In genomic region chr5:74648835-74649286, GRCh38 we compare ENCODE assay signal across 8 cellular contexts. TPM values are rescaled to one million over a fixed set of nuclear protein-coding genes. Genes with fewer than 3 reads are reported as not detected.
A peak's percentile ranks its signal among the peaks of the same experiment; 100 is the strongest.
DNase-seq lines count a peak whose midpoint lies in the region; ATAC-seq and TF ChIP-seq lines count a peak whose summit lies in the region.

No MANE protein-coding gene starts in this region.

- DNase-seq in AG08395 (ENCODE audit: low spot score) (peak; percentile 80), GM10248 (ENCODE audit: extremely low spot score) (peak; percentile 65), NCI-H524 (lab: John Stamatoyannopoulos, UW) (peak; percentile 35 to 59), heart left ventricle (peak in 1 of 5 donors; percentile 35), putamen (ENCODE audit: low spot score) (peak; percentile 63), cortex of kidney (lab: John Stamatoyannopoulos, UW) (no peak)
- DNase-seq in activated T-helper 2 cell treated with anti-CD3 and anti-CD28 coated beads, Interferon-gamma antibody, Interleukin-2, Interleukin-4, amounts not matched to agents 10 μg/mL and 5 μg/mL and 100 μg/mL, durations not matched to agents 14 hours and 24 hours and 36 hours (ENCODE audit: low spot score) = peak; percentile 11

- peak; percentile 69 for ATAC-seq in HG03025 (IDR thresholded peaks at IDR 0.05; ENCODE audit: low FRiP score, unreplicated experiment)
- ATAC-seq in heart left ventricle = peak; percentile 67 to 95 (median 88)

- no peaks in the 10 kb centered on the region for H3K36me3 Mint-ChIP-seq in activated T-helper 2 cell treated with anti-CD3 and anti-CD28 coated beads, Interferon-gamma antibody, Interleukin-2, Interleukin-4, amounts not matched to agents 10 μg/mL and 5 μg/mL and 100 μg/mL, durations not matched to agents 14 hours and 24 hours and 36 hours (ENCODE audit: low read depth)

- peak; percentile 32 for TF ChIP-seq CTCF in GM10248 (IDR thresholded peaks at IDR 0.05; ENCODE audit: control extremely low read depth, extremely low read depth, low read depth, missing control alignments)
- TF ChIP-seq CTCF in heart left ventricle (IDR thresholded peaks at IDR 0.05) = peak; percentile 58 to 84 (median 78)

- intact Hi-C loops in activated T-helper 2 cell treated with anti-CD3 and anti-CD28 coated beads, Interferon-gamma antibody, Interleukin-2, Interleukin-4, amounts not matched to agents 10 μg/mL and 5 μg/mL and 100 μg/mL, durations not matched to agents 14 hours and 24 hours and 36 hours (cut with micrococcal nuclease) = loop anchor here (1.0 to 10.0 kb wide), 3 partner anchors 254 to 747 kb away; no protein-coding TSS in a partner anchor
- intact Hi-C loops in heart left ventricle (cut with DNase I) = loop anchor here in 9 of 10 donors (1.0 to 10.0 kb wide), 15 partner anchors 254 to 1062 kb away; no protein-coding TSS in a partner anchor

- H3K27ac ChIP-seq in heart left ventricle = no peak overlapping the region

- 10 to 17% (median 15%) methylated on average over 6 of the region's 6 CpGs for WGBS in heart left ventricle, 4 donors

- H3K27ac Mint-ChIP-seq in activated T-helper 2 cell treated with anti-CD3 and anti-CD28 coated beads, Interferon-gamma antibody, Interleukin-2, Interleukin-4, amounts not matched to agents 10 μg/mL and 5 μg/mL and 100 μg/mL, durations not matched to agents 14 hours and 24 hours and 36 hours = no peak overlapping the region

- H3K4me3 ChIP-seq in heart left ventricle = peak overlapping the region in 2 of 12 donors; percentile 10 to 12

- H3K4me1 Mint-ChIP-seq in activated T-helper 2 cell treated with anti-CD3 and anti-CD28 coated beads, Interferon-gamma antibody, Interleukin-2, Interleukin-4, amounts not matched to agents 10 μg/mL and 5 μg/mL and 100 μg/mL, durations not matched to agents 14 hours and 24 hours and 36 hours (ENCODE audit: low read depth) = peaks cover 2% of the 10 kb centered on the region

- peaks cover 39% of the 10 kb centered on the region for H3K27me3 Mint-ChIP-seq in activated T-helper 2 cell treated with anti-CD3 and anti-CD28 coated beads, Interferon-gamma antibody, Interleukin-2, Interleukin-4, amounts not matched to agents 10 μg/mL and 5 μg/mL and 100 μg/mL, durations not matched to agents 14 hours and 24 hours and 36 hours (ENCODE audit: low read depth)

- peaks cover 0 to 16% (median 5%) of the 10 kb centered on the region in 12 donors for H3K4me1 ChIP-seq in heart left ventricle

- no peaks in the 10 kb centered on the region for H3K9me3 Mint-ChIP-seq in activated T-helper 2 cell treated with anti-CD3 and anti-CD28 coated beads, Interferon-gamma antibody, Interleukin-2, Interleukin-4, amounts not matched to agents 10 μg/mL and 5 μg/mL and 100 μg/mL, durations not matched to agents 14 hours and 24 hours and 36 hours

- H3K9me3 ChIP-seq in heart left ventricle = no peaks in the 10 kb centered on the region

- no peaks in the 10 kb centered on the region for H3K36me3 ChIP-seq in heart left ventricle

- no peak overlapping the region for H3K4me3 Mint-ChIP-seq in activated T-helper 2 cell treated with anti-CD3 and anti-CD28 coated beads, Interferon-gamma antibody, Interleukin-2, Interleukin-4, amounts not matched to agents 10 μg/mL and 5 μg/mL and 100 μg/mL, durations not matched to agents 14 hours and 24 hours and 36 hours (ENCODE audit: low read depth)

- CTCF ChIA-PET in GM10248 (lab: Yijun Ruan, JAX) = interaction anchor here (0.7 to 2.9 kb wide), 17 partner anchors 8 to 1058 kb away, joined by 3 to 52 read pairs (median 5); partner anchors contain the start of gene ENC1

- no peaks in the 10 kb centered on the region for H3K27me3 ChIP-seq in heart left ventricle

- POLR2A ChIA-PET in GM10248 (lab: Yijun Ruan, JAX) = interaction anchor here (0.6 kb wide), 1 partner anchor 329 kb away, joined by 3 read pairs; no protein-coding TSS in a partner anchor

- TF ChIP-seq POLR2A in heart left ventricle (IDR thresholded peaks at IDR 0.05) = no peak

RNA-seq across cellular contexts. Expression of gene ENC1, which starts 8.3 kb away (rescaled TPM):
- total RNA-seq in activated T-helper 2 cell treated with anti-CD3 and anti-CD28 coated beads, Interferon-gamma antibody, Interleukin-2, Interleukin-4, amounts not matched to agents 10 μg/mL and 5 μg/mL and 100 μg/mL, durations not matched to agents 14 hours and 24 hours and 36 hours = 0.87 and 1.2 TPM in 2 replicates
- 10 to 100 TPM in 1 of 9 donors, 1 to 10 TPM in 8; 3.1 to 11.0 (median 5.5) TPM for total RNA-seq in heart left ventricle
- polyA plus RNA-seq in heart left ventricle = 1 to 10 TPM; 1.4 to 3.1 TPM

RNA-seq across cellular contexts. Expression of gene HEXB, which starts 36.2 kb away (rescaled TPM):
- total RNA-seq in activated T-helper 2 cell treated with anti-CD3 and anti-CD28 coated beads, Interferon-gamma antibody, Interleukin-2, Interleukin-4, amounts not matched to agents 10 μg/mL and 5 μg/mL and 100 μg/mL, durations not matched to agents 14 hours and 24 hours and 36 hours = 56.6 and 59.0 TPM in 2 replicates
- total RNA-seq in heart left ventricle = 100 to 1,000 TPM in 6 of 9 donors, 10 to 100 TPM in 3; 71.3 to 278 (median 116) TPM
- polyA plus RNA-seq in heart left ventricle = 10 to 100 TPM; 75.9 to 80.3 TPM
